Comparison of ENCODE assay signal across 11 cellular contexts in the genomic region with DNA sequence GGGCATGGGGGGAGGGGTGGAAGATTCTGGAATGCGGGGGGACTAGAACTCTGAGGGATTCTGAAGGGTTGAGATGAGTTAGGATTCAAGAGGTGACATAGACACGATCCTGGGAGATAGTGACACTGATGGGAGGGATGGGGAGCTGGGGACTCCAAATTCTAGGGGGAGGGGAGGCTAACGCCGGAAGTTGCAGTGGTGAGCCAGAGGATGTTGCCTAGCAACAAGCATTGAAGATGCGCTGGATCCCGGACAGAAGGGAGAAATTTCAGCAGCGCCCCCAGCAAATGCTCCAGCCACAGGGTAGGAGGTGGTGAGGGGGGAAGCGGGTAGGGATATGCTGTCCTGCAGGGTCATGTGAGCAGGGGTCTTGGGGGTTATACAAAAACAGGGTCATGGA. TPM values are rescaled to one million over a fixed set of nuclear protein-coding genes. Genes with fewer than 3 reads are reported as not detected.
DNase-seq lines count a peak whose midpoint lies in the region; ATAC-seq, FAIRE-seq and TF ChIP-seq lines count a peak whose summit lies in the region.
"Had no signal": no experiment of that assay in that cellular context is flagged by ENCODE, and none has a peak within 500 bp of the region (broad histone marks: within the 10 kb centered on the region; RNA-seq: fewer than 3 reads in every experiment).

No MANE protein-coding gene starts in this region.

- no peak for DNase-seq in T-helper 2 cell treated with Interferon-gamma antibody and Interleukin-4, amounts not matched to agents 5 μg/mL and 100 μg/mL, for 36 hours (ENCODE audit: low spot score)
- no peak for DNase-seq in T-helper 2 cell
- DNase-seq in NCI-H345 (lab: John Stamatoyannopoulos, UW), result peak; percentile 63
- DNase-seq in endodermal cell, result no peak
- no peak for DNase-seq in stimulated activated effector memory CD8-positive, alpha-beta T cell treated with anti-CD3 and anti-CD28 coated beads, Interleukin-12 subunit alpha, Interleukin-12 subunit beta, amount 100 ng/mL, for 72 hours (ENCODE audit: low spot score in 2 of 2)
- DNase-seq in midbrain (lab: John Stamatoyannopoulos, UW), result no peak
- DNase-seq in activated effector memory CD4-positive, alpha-beta T cell treated with anti-CD3 and anti-CD28 coated beads, Interleukin-2, amount 50 U/mL, for 16 hours, result no peak
- DNase-seq in kidney, result no peak
- DNase-seq: NCI-H2029 treated with DMSO at 0.1 percent for 48 hours had no signal

- peaks cover 10% of the 10 kb centered on the region for H3K36me3 Mint-ChIP-seq in T-helper 2 cell treated with Interferon-gamma antibody and Interleukin-4, amounts not matched to agents 5 μg/mL and 100 μg/mL, for 36 hours (ENCODE audit: low read depth)
- H3K36me3 Mint-ChIP-seq in endodermal cell (ENCODE audit: low read depth), result peaks cover 13% of the 10 kb centered on the region
- H3K36me3 Mint-ChIP-seq in stimulated activated effector memory CD8-positive, alpha-beta T cell treated with anti-CD3 and anti-CD28 coated beads, Interleukin-12 subunit alpha, Interleukin-12 subunit beta, amount 100 ng/mL, for 72 hours, result peaks cover 17% of the 10 kb centered on the region

- H3K4me1 ChIP-seq in endodermal cell (ENCODE audit: control insufficient read depth, insufficient read depth, low read length), result peaks cover under 1% of the 10 kb centered on the region
- H3K4me1 ChIP-seq in kidney (ENCODE audit: control insufficient read depth in 1 of 2, insufficient read depth in 1 of 2, low read depth in 1 of 2, low read length in 2 of 2), result peaks cover 2 to 3% of the 10 kb centered on the region in 2 donors

- H3K36me3 ChIP-seq in endodermal cell (ENCODE audit: control insufficient read depth, insufficient read depth, low read length), result peaks cover 7% of the 10 kb centered on the region
- no peaks in the 10 kb centered on the region for H3K36me3 ChIP-seq in kidney (ENCODE audit: control insufficient read depth in 1 of 2, insufficient read depth in 2 of 2, low read length in 2 of 2)

- peaks cover 25% of the 10 kb centered on the region for H3K27me3 Mint-ChIP-seq in T-helper 2 cell treated with Interferon-gamma antibody and Interleukin-4, amounts not matched to agents 5 μg/mL and 100 μg/mL, for 36 hours (ENCODE audit: low read depth)
- H3K27me3 Mint-ChIP-seq in endodermal cell (ENCODE audit: insufficient read depth), result peaks cover 48% of the 10 kb centered on the region

- peak overlapping the region; percentile 31 for H3K27ac Mint-ChIP-seq in T-helper 2 cell treated with Interferon-gamma antibody and Interleukin-4, amounts not matched to agents 5 μg/mL and 100 μg/mL, for 36 hours
- H3K27ac Mint-ChIP-seq in endodermal cell, result no peak overlapping the region
- H3K27ac Mint-ChIP-seq in stimulated activated effector memory CD8-positive, alpha-beta T cell treated with anti-CD3 and anti-CD28 coated beads, Interleukin-12 subunit alpha, Interleukin-12 subunit beta, amount 100 ng/mL, for 72 hours, result peak overlapping the region; percentile 74

- H3K27ac ChIP-seq in endodermal cell (ENCODE audit: low read depth, low read length) (peak overlapping the region; percentile 11), kidney (ENCODE audit: low read depth in 2 of 2, low read length in 2 of 2) (no peak overlapping the region)

- TF ChIP-seq CTCF in endodermal cell (conservative IDR thresholded peaks at IDR 0.05), result no peak
- TF ChIP-seq CTCF in kidney (IDR thresholded peaks at IDR 0.05; ENCODE audit: borderline replicate concordance, extremely low read depth, insufficient read depth), result no peak

- peaks cover 28% of the 10 kb centered on the region for H3K27me3 ChIP-seq in endodermal cell (ENCODE audit: control insufficient read depth, insufficient read depth, low read length, poor library complexity, severe bottlenecking)

- no peaks in the 10 kb centered on the region for H3K9me3 ChIP-seq in endodermal cell (ENCODE audit: control insufficient read depth, low read length)
- H3K9me3 ChIP-seq in kidney (ENCODE audit: control insufficient read depth in 1 of 2, low read length in 2 of 2), result no peaks in the 10 kb centered on the region

- H3K9me3 Mint-ChIP-seq in T-helper 2 cell treated with Interferon-gamma antibody and Interleukin-4, amounts not matched to agents 5 μg/mL and 100 μg/mL, for 36 hours, result no peaks in the 10 kb centered on the region
- peaks cover 1% of the 10 kb centered on the region for H3K9me3 Mint-ChIP-seq in endodermal cell
- H3K9me3 Mint-ChIP-seq in stimulated activated effector memory CD8-positive, alpha-beta T cell treated with anti-CD3 and anti-CD28 coated beads, Interleukin-12 subunit alpha, Interleukin-12 subunit beta, amount 100 ng/mL, for 72 hours, result no peaks in the 10 kb centered on the region

- H3K4me1 Mint-ChIP-seq in T-helper 2 cell treated with Interferon-gamma antibody and Interleukin-4, amounts not matched to agents 5 μg/mL and 100 μg/mL, for 36 hours (ENCODE audit: low read depth), result peaks cover 28% of the 10 kb centered on the region
- no peaks in the 10 kb centered on the region for H3K4me1 Mint-ChIP-seq in endodermal cell
- peaks cover 27% of the 10 kb centered on the region for H3K4me1 Mint-ChIP-seq in stimulated activated effector memory CD8-positive, alpha-beta T cell treated with anti-CD3 and anti-CD28 coated beads, Interleukin-12 subunit alpha, Interleukin-12 subunit beta, amount 100 ng/mL, for 72 hours

- no peak for FAIRE-seq in kidney (lab: Jason Lieb, UNC)
- FAIRE-seq: frontal cortex, TTC549 had no signal

- no peak overlapping the region for H3K4me3 Mint-ChIP-seq in T-helper 2 cell treated with Interferon-gamma antibody and Interleukin-4, amounts not matched to agents 5 μg/mL and 100 μg/mL, for 36 hours
- no peak overlapping the region for H3K4me3 Mint-ChIP-seq in endodermal cell
- H3K4me3 Mint-ChIP-seq in stimulated activated effector memory CD8-positive, alpha-beta T cell treated with anti-CD3 and anti-CD28 coated beads, Interleukin-12 subunit alpha, Interleukin-12 subunit beta, amount 100 ng/mL, for 72 hours, result peak overlapping the region; percentile 39

- ATAC-seq in stimulated activated effector memory CD8-positive, alpha-beta T cell treated with anti-CD3 and anti-CD28 coated beads, Interleukin-12 subunit alpha, Interleukin-12 subunit beta, amount 100 ng/mL, for 72 hours, result no peak

- no peak overlapping the region for H3K4me3 ChIP-seq in endodermal cell (ENCODE audit: low read length)
- H3K4me3 ChIP-seq in kidney (ENCODE audit: low read length in 2 of 2), result no peak overlapping the region

- intact Hi-C loops in kidney (cut with DNase I), result loop anchor here (10.0 kb wide), 1 partner anchor 49 kb away; no protein-coding TSS in a partner anchor

- H3K9ac ChIP-seq in endodermal cell (ENCODE audit: extremely low read depth, low read length, poor library complexity, severe bottlenecking) (no peak overlapping the region), kidney (ENCODE audit: low read length in 2 of 2) (no peak overlapping the region)

- WGBS in endodermal cell (ENCODE audit: insufficient coverage in 1 of 2, insufficient read length in 1 of 2), 2 experiments, result 46 to 49% methylated on average over 6 to 8 of the region's 8 CpGs

RNA-seq across cellular contexts. Expression of gene LTBP4, which starts 6.9 kb away (rescaled TPM):
- total RNA-seq in endodermal cell (100 to 1,000 TPM; 104 to 133 TPM), kidney (155 TPM)
- polyA plus RNA-seq in endodermal cell (2013, experiment 1 of 2), result 219 TPM
- 194 TPM for polyA plus RNA-seq in endodermal cell (2013, experiment 2 of 2)
- 52.1 TPM for polyA plus RNA-seq in kidney (ENCODE audit: insufficient read depth, low read depth, low replicate concordance)

RNA-seq across cellular contexts. Expression of gene SHKBP1, which starts 17.6 kb away (rescaled TPM):
- total RNA-seq in endodermal cell (100 to 1,000 TPM; 110 TPM), kidney (69.6 TPM)
- 90.9 TPM for polyA plus RNA-seq in endodermal cell (2013, experiment 1 of 2)
- polyA plus RNA-seq in endodermal cell (2013, experiment 2 of 2), result 81.4 TPM
- 91.3 TPM for polyA plus RNA-seq in kidney (ENCODE audit: insufficient read depth, low read depth, low replicate concordance)
